2 cellular contexts compared by ENCODE assay signal in the genomic region with DNA sequence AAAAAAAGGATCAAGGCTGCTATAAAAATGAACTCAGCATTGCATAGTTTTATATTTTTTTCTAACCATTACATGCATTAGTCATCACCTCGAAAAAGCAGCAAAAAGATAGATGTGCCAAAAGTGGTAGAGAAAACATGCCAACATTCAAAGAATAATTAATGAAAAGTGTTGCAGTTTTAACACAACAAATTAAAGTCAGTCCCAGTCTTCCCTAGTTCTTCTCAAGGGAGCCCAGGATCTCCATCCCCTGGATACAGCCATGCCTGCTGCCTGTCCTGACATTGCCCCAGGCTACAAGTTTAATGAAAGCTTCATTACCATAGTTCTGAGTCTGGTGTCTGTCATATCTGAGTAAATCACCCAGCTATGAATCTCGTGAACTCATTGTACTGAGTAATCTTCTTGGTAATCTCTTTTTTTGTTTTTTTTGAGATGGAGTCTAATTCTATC.
TF ChIP-seq lines count a peak whose summit lies in the region.

No MANE protein-coding gene starts in this region.

TF ChIP-seq in HepG2, 621 proteins besides CTCF, POLR2A, EP300 and RAD21:
- TF ChIP-seq JARID2 (CRISPR knock-in tag; IDR thresholded peaks at IDR 0.05; ENCODE audit: insufficient replicate concordance) (no peak), ZNF329 (CRISPR knock-in tag; IDR thresholded peaks at IDR 0.05; ENCODE audit: low read depth) (0 out of 2 replicates have a peak, but pooled peaks have one; percentile 29)
TF ChIP-seq in HepG2: peak in this region for 1.

TF ChIP-seq in SK-N-SH, 30 proteins besides CTCF, POLR2A, EP300 and RAD21:
- TF ChIP-seq EZH2phosphoT487 (IDR thresholded peaks at IDR 0.05; ENCODE audit: borderline replicate concordance, low read depth) (no peak), RXRA (IDR thresholded peaks at IDR 0.05; ENCODE audit: borderline replicate concordance, low read depth) (0 out of 2 replicates have a peak, but pooled peaks have one; percentile 30), JUND (IDR thresholded peaks at IDR 0.05) (peak; percentile 3; the same call in 1 of the 2 replicates), MXI1 (IDR thresholded peaks at IDR 0.05; ENCODE audit: low read depth, low read length) (no peak), REST (IDR thresholded peaks at IDR 0.05; ENCODE audit: low read depth, low read length) (no peak), POLR2AphosphoS5 (IDR thresholded peaks at IDR 0.05; ENCODE audit: low read depth, low read length) (no peak; the same call in 1 of the 2 replicates), ZBTB33 (IDR thresholded peaks at IDR 0.05; ENCODE audit: borderline replicate concordance, low read depth) (no peak), ELF1 (IDR thresholded peaks at IDR 0.05) (no peak), PBX3 (IDR thresholded peaks at IDR 0.05) (peak; percentile 72), RFX5 (IDR thresholded peaks at IDR 0.05; ENCODE audit: low read length) (no peak), TCF12 (IDR thresholded peaks at IDR 0.05) (peak; percentile 64), GATA2 (CRISPR knock-in tag; IDR thresholded peaks at IDR 0.05) (peak; percentile 53), USF1 (IDR thresholded peaks at IDR 0.05; ENCODE audit: borderline replicate concordance, low read depth) (no peak), NFIC (IDR thresholded peaks at IDR 0.05; ENCODE audit: borderline replicate concordance) (peak; percentile 24; the same call in 1 of the 2 replicates), YY1 (IDR thresholded peaks at IDR 0.05; ENCODE audit: low read depth) (no peak), MEF2A (IDR thresholded peaks at IDR 0.05; ENCODE audit: borderline replicate concordance, low read depth) (no peak), RCOR1 (IDR thresholded peaks at IDR 0.05; ENCODE audit: low read length) (peak; percentile 52; the same call in 1 of the 2 replicates), TEAD4 (IDR thresholded peaks at IDR 0.05; ENCODE audit: borderline replicate concordance, insufficient read depth) (no peak)
- TF ChIP-seq, protein P1, sequence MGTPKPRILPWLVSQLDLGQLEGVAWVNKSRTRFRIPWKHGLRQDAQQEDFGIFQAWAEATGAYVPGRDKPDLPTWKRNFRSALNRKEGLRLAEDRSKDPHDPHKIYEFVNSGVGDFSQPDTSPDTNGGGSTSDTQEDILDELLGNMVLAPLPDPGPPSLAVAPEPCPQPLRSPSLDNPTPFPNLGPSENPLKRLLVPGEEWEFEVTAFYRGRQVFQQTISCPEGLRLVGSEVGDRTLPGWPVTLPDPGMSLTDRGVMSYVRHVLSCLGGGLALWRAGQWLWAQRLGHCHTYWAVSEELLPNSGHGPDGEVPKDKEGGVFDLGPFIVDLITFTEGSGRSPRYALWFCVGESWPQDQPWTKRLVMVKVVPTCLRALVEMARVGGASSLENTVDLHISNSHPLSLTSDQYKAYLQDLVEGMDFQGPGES (IDR thresholded peaks at IDR 0.05; ENCODE audit: low read depth, low read length): no peak
- TF ChIP-seq, protein P2, sequence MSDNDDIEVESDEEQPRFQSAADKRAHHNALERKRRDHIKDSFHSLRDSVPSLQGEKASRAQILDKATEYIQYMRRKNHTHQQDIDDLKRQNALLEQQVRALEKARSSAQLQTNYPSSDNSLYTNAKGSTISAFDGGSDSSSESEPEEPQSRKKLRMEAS (IDR thresholded peaks at IDR 0.05; ENCODE audit: low read depth): no peak
